In the genomic region with DNA sequence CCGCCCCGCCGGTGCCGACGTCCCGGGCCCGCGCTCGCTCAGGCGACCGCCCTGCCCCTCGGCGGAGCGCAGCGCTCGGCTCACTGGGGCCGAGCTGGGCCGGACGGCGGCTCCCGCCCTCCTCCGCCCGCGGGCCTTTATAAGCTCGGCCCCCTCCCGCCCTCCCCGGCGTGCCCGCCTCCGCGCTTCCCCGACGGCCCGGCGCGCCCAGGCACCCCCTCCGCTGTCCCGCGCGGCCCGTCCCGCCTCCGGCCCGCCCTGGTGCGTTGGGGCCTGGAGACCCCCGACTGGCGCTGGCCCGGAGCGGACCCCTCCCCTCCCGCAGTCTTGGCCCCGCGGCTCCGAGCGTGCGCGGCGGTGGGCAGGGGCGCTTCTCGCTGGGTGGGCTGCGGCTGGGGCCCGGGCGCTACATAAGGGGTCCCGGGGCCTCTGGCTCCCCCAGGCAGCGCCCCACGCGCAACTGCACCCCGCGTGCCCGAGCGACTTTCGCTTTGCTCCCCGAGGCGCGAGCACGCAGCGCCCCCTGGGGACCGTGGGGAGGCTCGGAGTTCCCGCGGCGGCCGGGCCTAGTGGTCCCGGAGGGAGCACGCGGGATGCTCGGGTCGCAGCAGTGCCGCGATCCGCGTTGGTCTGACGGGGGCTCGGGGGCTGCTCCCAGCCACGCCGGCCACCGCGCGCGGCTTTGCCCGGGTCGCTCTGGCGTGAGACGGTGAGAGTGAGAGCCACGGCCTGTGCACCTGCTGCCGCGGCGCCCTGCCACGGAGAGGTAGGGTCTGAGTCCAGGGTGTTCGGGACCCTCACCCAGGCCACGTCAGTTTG, we compare ENCODE assay signal across 8 cellular contexts. TPM values are rescaled to one million over a fixed set of nuclear protein-coding genes. Genes with fewer than 3 reads are reported as not detected.
A peak's percentile ranks its signal among the peaks of the same experiment; 100 is the strongest.
DNase-seq lines count a peak whose midpoint lies in the region; ATAC-seq, FAIRE-seq and TF ChIP-seq lines count a peak whose summit lies in the region.

A gene with protein sequence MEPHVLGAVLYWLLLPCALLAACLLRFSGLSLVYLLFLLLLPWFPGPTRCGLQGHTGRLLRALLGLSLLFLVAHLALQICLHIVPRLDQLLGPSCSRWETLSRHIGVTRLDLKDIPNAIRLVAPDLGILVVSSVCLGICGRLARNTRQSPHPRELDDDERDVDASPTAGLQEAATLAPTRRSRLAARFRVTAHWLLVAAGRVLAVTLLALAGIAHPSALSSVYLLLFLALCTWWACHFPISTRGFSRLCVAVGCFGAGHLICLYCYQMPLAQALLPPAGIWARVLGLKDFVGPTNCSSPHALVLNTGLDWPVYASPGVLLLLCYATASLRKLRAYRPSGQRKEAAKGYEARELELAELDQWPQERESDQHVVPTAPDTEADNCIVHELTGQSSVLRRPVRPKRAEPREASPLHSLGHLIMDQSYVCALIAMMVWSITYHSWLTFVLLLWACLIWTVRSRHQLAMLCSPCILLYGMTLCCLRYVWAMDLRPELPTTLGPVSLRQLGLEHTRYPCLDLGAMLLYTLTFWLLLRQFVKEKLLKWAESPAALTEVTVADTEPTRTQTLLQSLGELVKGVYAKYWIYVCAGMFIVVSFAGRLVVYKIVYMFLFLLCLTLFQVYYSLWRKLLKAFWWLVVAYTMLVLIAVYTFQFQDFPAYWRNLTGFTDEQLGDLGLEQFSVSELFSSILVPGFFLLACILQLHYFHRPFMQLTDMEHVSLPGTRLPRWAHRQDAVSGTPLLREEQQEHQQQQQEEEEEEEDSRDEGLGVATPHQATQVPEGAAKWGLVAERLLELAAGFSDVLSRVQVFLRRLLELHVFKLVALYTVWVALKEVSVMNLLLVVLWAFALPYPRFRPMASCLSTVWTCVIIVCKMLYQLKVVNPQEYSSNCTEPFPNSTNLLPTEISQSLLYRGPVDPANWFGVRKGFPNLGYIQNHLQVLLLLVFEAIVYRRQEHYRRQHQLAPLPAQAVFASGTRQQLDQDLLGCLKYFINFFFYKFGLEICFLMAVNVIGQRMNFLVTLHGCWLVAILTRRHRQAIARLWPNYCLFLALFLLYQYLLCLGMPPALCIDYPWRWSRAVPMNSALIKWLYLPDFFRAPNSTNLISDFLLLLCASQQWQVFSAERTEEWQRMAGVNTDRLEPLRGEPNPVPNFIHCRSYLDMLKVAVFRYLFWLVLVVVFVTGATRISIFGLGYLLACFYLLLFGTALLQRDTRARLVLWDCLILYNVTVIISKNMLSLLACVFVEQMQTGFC (N-terminal part only) (minus strand): TSS at position 115 of the 819 bp plus-strand sequence. CDS start 256 bp downstream, outside the sequence.

- H3K27ac ChIP-seq in colonic mucosa (peak within 1 kb of the TSS; percentile 73), left lung (peak within 1 kb of the TSS; percentile 89 to 90)

- ATAC-seq in left lung (peak; percentile 68), GM21367 (IDR thresholded peaks at IDR 0.05; ENCODE audit: unreplicated experiment) (no peak), GM21528 (IDR thresholded peaks at IDR 0.05; ENCODE audit: low FRiP score, unreplicated experiment) (no peak)

- intact Hi-C loops in colonic mucosa (cut with DNase I) (loop anchor here (2.0 kb wide), 1 partner anchor 47 kb away; no protein-coding TSS in a partner anchor), left lung (cut with DNase I) (loop anchor here (5.0 kb wide), 1 partner anchor 48 kb away; no protein-coding TSS in a partner anchor)

- DNase-seq in GM12891 (ENCODE audit: insufficient read length, low spot score) (peak; percentile 83), KG1 (lab: John Stamatoyannopoulos, UW) (peak; percentile 48), colonic mucosa (peak; percentile 82), left lung (peak; percentile 78 to 97)
- peak; percentile 81 for DNase-seq in activated CD4-positive, alpha-beta T cell treated with anti-CD3 and anti-CD28 coated beads for 48 hours
- DNase-seq in stimulated activated CD4-positive, alpha-beta T cell treated with anti-CD3 and anti-CD28 coated beads, Interleukin-4, amount 100 ng/mL, for 24 hours, result peak; percentile 79

- H3K4me3 ChIP-seq in colonic mucosa, result peak within 1 kb of the TSS; percentile 71
- peak within 1 kb of the TSS; percentile 47 to 70 for H3K4me3 ChIP-seq in left lung

- H3K27me3 ChIP-seq in colonic mucosa, result no peaks in the 10 kb centered on the region
- H3K27me3 ChIP-seq in left lung, result no peaks in the 10 kb centered on the region

- H3K36me3 ChIP-seq in colonic mucosa, result no peaks in the 10 kb centered on the region
- H3K36me3 ChIP-seq in left lung, result no peaks in the 10 kb centered on the region

- H3K9ac ChIP-seq in colonic mucosa (ENCODE audit: low read depth in 2 of 2, low read length in 2 of 2), result peak within 1 kb of the TSS; percentile 72 to 87

- H3K4me1 ChIP-seq in colonic mucosa (peaks cover 6% of the 10 kb centered on the region), left lung (peaks cover 35 to 57% of the 10 kb centered on the region in 2 donors)

- TF ChIP-seq CTCF in colonic mucosa (IDR thresholded peaks at IDR 0.05) (peak; percentile 94), left lung (IDR thresholded peaks at IDR 0.05) (peak; percentile 89 to 94)

- no peaks in the 10 kb centered on the region for H3K9me3 ChIP-seq in colonic mucosa
- no peaks in the 10 kb centered on the region for H3K9me3 ChIP-seq in left lung

- TF ChIP-seq POLR2A in GM12891 (IDR thresholded peaks at IDR 0.05; ENCODE audit: low read depth, low read length), result peak; percentile 87

- FAIRE-seq in GM12891 (lab: Jason Lieb, UNC), result peak; percentile 57

TF ChIP-seq in GM12891, 5 proteins besides CTCF, POLR2A, EP300 and RAD21:
- TF ChIP-seq SPI1 (IDR thresholded peaks at IDR 0.05; ENCODE audit: low read depth, low read length) (no peak), POLR2AphosphoS5 (IDR thresholded peaks at IDR 0.05; ENCODE audit: low read depth, low read length) (peak; percentile 72)

RNA-seq across cellular contexts. Expression of the gene that starts here (rescaled TPM):
- 67.7 TPM for polyA plus RNA-seq in GM12891 (2012; ENCODE audit: low read depth, missing spikeins)
- 100 to 1,000 TPM; 104 to 118 TPM for total RNA-seq in colonic mucosa
- total RNA-seq in left lung, result 100 to 1,000 TPM; 154 to 193 TPM
